In genomic region chr16:11257131-11257938, GRCh38 we compare ENCODE assay signal across 8 cellular contexts. TPM values are rescaled to one million over a fixed set of nuclear protein-coding genes. Genes with fewer than 3 reads are reported as not detected.
DNase-seq lines count a peak whose midpoint lies in the region; ATAC-seq and TF ChIP-seq lines count a peak whose summit lies in the region.

No MANE protein-coding gene starts in this region.

- H3F3A ChIP-seq in neural cell (ENCODE audit: insufficient read depth, low read length, poor library complexity, severe bottlenecking) = no peaks in the 10 kb centered on the region

- H3K4me3 ChIP-seq in gastroesophageal sphincter (peak overlapping the region; percentile 69 to 80), neural cell (ENCODE audit: low read length) (no peak overlapping the region)

- H3K36me3 ChIP-seq in gastroesophageal sphincter = no peaks in the 10 kb centered on the region
- H3K36me3 ChIP-seq in neural cell (ENCODE audit: insufficient read depth, low read length) = no peaks in the 10 kb centered on the region

- H3K4me2 ChIP-seq in neural cell (ENCODE audit: low read length) = no peak overlapping the region

- peaks cover 49% of the 10 kb centered on the region for H3K4me1 Mint-ChIP-seq in activated naive CD4-positive, alpha-beta T cell treated with anti-CD3 and anti-CD28 coated beads, Interleukin-2, amount 10 ng/mL, durations not matched to agents 7 days and 5 days
- peaks cover 25% of the 10 kb centered on the region for H3K4me1 Mint-ChIP-seq in type B pancreatic cell (ENCODE audit: unreplicated experiment)

- no peak overlapping the region for H2AFZ ChIP-seq in neural cell (ENCODE audit: low read depth, low read length)

- H3K27me3 Mint-ChIP-seq in activated naive CD4-positive, alpha-beta T cell treated with anti-CD3 and anti-CD28 coated beads, Interleukin-2, amount 10 ng/mL, durations not matched to agents 7 days and 5 days = peaks cover 12% of the 10 kb centered on the region
- no peaks in the 10 kb centered on the region for H3K27me3 Mint-ChIP-seq in type B pancreatic cell

- WGBS in gastroesophageal sphincter (ENCODE audit: low coverage in 1 of 2), 2 donors = 0% methylated on average over 3 of the region's 21 CpGs; no CpG with 5 or more reads in 1 of the 2 donors

- H3K9me3 Mint-ChIP-seq in activated naive CD4-positive, alpha-beta T cell treated with anti-CD3 and anti-CD28 coated beads, Interleukin-2, amount 10 ng/mL, durations not matched to agents 7 days and 5 days = no peaks in the 10 kb centered on the region
- no peaks in the 10 kb centered on the region for H3K9me3 Mint-ChIP-seq in type B pancreatic cell

- CTCF ChIA-PET in activated naive CD4-positive, alpha-beta T cell treated with anti-CD3 and anti-CD28 coated beads, Interleukin-2, amount 10 ng/mL, durations not matched to agents 7 days and 5 days (lab: Charles Lee) = interaction anchor here (1.0 to 9.6 kb wide), 17 partner anchors 41 to 307 kb away, joined by 3 to 132 read pairs (median 6); no protein-coding TSS in a partner anchor

- no peak for TF ChIP-seq POLR2A in gastroesophageal sphincter (IDR thresholded peaks at IDR 0.05)

- H3K27ac Mint-ChIP-seq in activated naive CD4-positive, alpha-beta T cell treated with anti-CD3 and anti-CD28 coated beads, Interleukin-2, amount 10 ng/mL, durations not matched to agents 7 days and 5 days = peak overlapping the region; percentile 94
- H3K27ac Mint-ChIP-seq in type B pancreatic cell = peak overlapping the region; percentile 95

- TF ChIP-seq EP300 in gastroesophageal sphincter (IDR thresholded peaks at IDR 0.05) (no peak), neural cell (conservative IDR thresholded peaks at IDR 0.05; ENCODE audit: poor library complexity, severe bottlenecking) (no peak)

- TF ChIP-seq CTCF in gastroesophageal sphincter (IDR thresholded peaks at IDR 0.05) (peak; percentile 45 to 84 (median 72)), neural cell (IDR thresholded peaks at IDR 0.05; ENCODE audit: poor library complexity, severe bottlenecking) (peak; percentile 49), type B pancreatic cell (conservative IDR thresholded peaks at IDR 0.05) (peak; percentile 80)

- peak; percentile 26 for TF ChIP-seq RAD21 in neural cell (conservative IDR thresholded peaks at IDR 0.05)

- no peaks in the 10 kb centered on the region for H3K9me3 ChIP-seq in gastroesophageal sphincter
- no peaks in the 10 kb centered on the region for H3K9me3 ChIP-seq in neural cell (ENCODE audit: low read length)

- H3K27me3 ChIP-seq in gastroesophageal sphincter (no peaks in the 10 kb centered on the region), neural cell (ENCODE audit: insufficient read depth, low read depth, low read length) (peaks cover 39% of the 10 kb centered on the region)

- no peaks in the 10 kb centered on the region for H4K20me1 ChIP-seq in neural cell (ENCODE audit: insufficient read depth)

- peak; percentile 51 for ATAC-seq in gastroesophageal sphincter
- no peak for ATAC-seq in HG03108 (IDR thresholded peaks at IDR 0.05; ENCODE audit: unreplicated experiment)

- DNase-seq in DMS79 (lab: John Stamatoyannopoulos, UW) = peak; percentile 65
- peak; percentile 80 for DNase-seq in LHCN-M2 (ENCODE audit: low read depth)
- peak; percentile 87 for DNase-seq in RKO (ENCODE audit: low spot score)
- DNase-seq in activated naive CD4-positive, alpha-beta T cell treated with anti-CD3 and anti-CD28 coated beads, Interleukin-2, amount 10 ng/mL, durations not matched to agents 7 days and 5 days = peak; percentile 70
- DNase-seq in type B pancreatic cell (ENCODE audit: extremely low spot score, unreplicated experiment) = no peak

- no peak overlapping the region for H3K9ac ChIP-seq in neural cell (ENCODE audit: low read length)

- no peaks in the 10 kb centered on the region for H3K79me2 ChIP-seq in neural cell (replicated peaks; ENCODE audit: insufficient read depth, low read length)

- H3K4me1 ChIP-seq in gastroesophageal sphincter = peaks cover 0 to 60% (median 4%) of the 10 kb centered on the region in 3 donors

- H3K36me3 Mint-ChIP-seq in activated naive CD4-positive, alpha-beta T cell treated with anti-CD3 and anti-CD28 coated beads, Interleukin-2, amount 10 ng/mL, durations not matched to agents 7 days and 5 days = peaks cover 29% of the 10 kb centered on the region
- H3K36me3 Mint-ChIP-seq in type B pancreatic cell = peaks cover 4% of the 10 kb centered on the region

- no peaks in the 10 kb centered on the region for H3K9me2 ChIP-seq in neural cell (ENCODE audit: insufficient read depth, low read length)

- peak overlapping the region; percentile 95 for H3K4me3 Mint-ChIP-seq in activated naive CD4-positive, alpha-beta T cell treated with anti-CD3 and anti-CD28 coated beads, Interleukin-2, amount 10 ng/mL, durations not matched to agents 7 days and 5 days
- H3K4me3 Mint-ChIP-seq in type B pancreatic cell = peak overlapping the region; percentile 94

- peak overlapping the region; percentile 78 to 97 (median 91) for H3K27ac ChIP-seq in gastroesophageal sphincter
- H3K27ac ChIP-seq in neural cell (ENCODE audit: low read length) = no peak overlapping the region

TF ChIP-seq in neural cell, 6 proteins besides CTCF, POLR2A, EP300 and RAD21:
- no peak for TF ChIP-seq TAF1 (IDR thresholded peaks at IDR 0.05; ENCODE audit: low read depth)
- TF ChIP-seq MXI1 (conservative IDR thresholded peaks at IDR 0.05; ENCODE audit: poor library complexity, severe bottlenecking) = no peak
- no peak for TF ChIP-seq REST (IDR thresholded peaks at IDR 0.05; ENCODE audit: borderline replicate concordance)
- no peak for TF ChIP-seq POLR2AphosphoS5 (IDR thresholded peaks at IDR 0.05)
- no peak for TF ChIP-seq EZH2 (IDR thresholded peaks at IDR 0.05; ENCODE audit: borderline replicate concordance, insufficient read depth, low read length, poor library complexity, severe bottlenecking)
- TF ChIP-seq SMC3 (conservative IDR thresholded peaks at IDR 0.05; ENCODE audit: poor library complexity) = no peak

RNA-seq across cellular contexts. Expression of gene SOCS1, which starts 1.3 kb away (rescaled TPM):
- total RNA-seq in LHCN-M2 (2014; rRNA removed) (0.51 and 0.98 TPM in 2 replicates), gastroesophageal sphincter (10 to 100 TPM in 1 of 4 donors, 1 to 10 TPM in 3; 5.3 to 10.5 (median 6.9) TPM), type B pancreatic cell (ENCODE audit: low replicate concordance) (14.5 and 28.6 TPM in 2 replicates)
- 0.96 TPM for polyA plus RNA-seq in LHCN-M2 (2012)
- polyA plus RNA-seq in neural cell = not detected in 2 replicates
- 0.49 TPM in 1 of 2 replicates, not detected in the other for polyA minus RNA-seq in neural cell

RNA-seq across cellular contexts. Expression of gene TNP2, which starts 11.8 kb away (rescaled TPM):
- not detected in 2 replicates for total RNA-seq in LHCN-M2 (2014; rRNA removed)
- not detected for polyA plus RNA-seq in LHCN-M2 (2012)
- total RNA-seq in gastroesophageal sphincter = not detected
- not detected in 2 replicates for polyA plus RNA-seq in neural cell
- not detected in 2 replicates for polyA minus RNA-seq in neural cell
- not detected in 2 replicates for total RNA-seq in type B pancreatic cell (ENCODE audit: low replicate concordance)

RNA-seq across cellular contexts. Expression of gene PRM3, which starts 16.1 kb away (rescaled TPM):
- total RNA-seq in LHCN-M2 (2014; rRNA removed) (not detected in 2 replicates), gastroesophageal sphincter (not detected), type B pancreatic cell (ENCODE audit: low replicate concordance) (not detected in 2 replicates)
- polyA plus RNA-seq in LHCN-M2 (2012) = not detected
- not detected in 2 replicates for polyA plus RNA-seq in neural cell
- polyA minus RNA-seq in neural cell = not detected in 2 replicates

RNA-seq across cellular contexts. Expression of gene PRM2, which starts 18.9 kb away (rescaled TPM):
- total RNA-seq in LHCN-M2 (2014; rRNA removed) (not detected in 2 replicates), gastroesophageal sphincter (not detected), type B pancreatic cell (ENCODE audit: low replicate concordance) (not detected in 2 replicates)
- not detected for polyA plus RNA-seq in LHCN-M2 (2012)
- not detected in 2 replicates for polyA plus RNA-seq in neural cell
- not detected in 2 replicates for polyA minus RNA-seq in neural cell

RNA-seq across cellular contexts. Expression of gene PRM1, which starts 23.8 kb away (rescaled TPM):
- not detected in 2 replicates for total RNA-seq in LHCN-M2 (2014; rRNA removed)
- polyA plus RNA-seq in LHCN-M2 (2012) = not detected
- not detected for total RNA-seq in gastroesophageal sphincter
- not detected in 2 replicates for polyA plus RNA-seq in neural cell
- polyA minus RNA-seq in neural cell = not detected in 2 replicates
- not detected in 2 replicates for total RNA-seq in type B pancreatic cell (ENCODE audit: low replicate concordance)
